ENCODE assay signal across 8 cellular contexts in genomic region chr9:107830479-107830878, GRCh38.
"Had no signal": no experiment of that assay in that cellular context is flagged by ENCODE, and none has a peak within 500 bp of the region (broad histone marks: within the 10 kb centered on the region; RNA-seq: fewer than 3 reads in every experiment).

No MANE protein-coding gene starts in this region.

- H3K4me3 ChIP-seq: GM12878 had no signal

- ATAC-seq: GM12878 had no signal

- FAIRE-seq: G401.6, GM12878, GM12891, GM12892, GM18507, GM19239 had no signal

- DNase-seq: GDM1, GF-D8 had no signal
